12 cellular contexts compared by ENCODE assay signal in the genomic region with DNA sequence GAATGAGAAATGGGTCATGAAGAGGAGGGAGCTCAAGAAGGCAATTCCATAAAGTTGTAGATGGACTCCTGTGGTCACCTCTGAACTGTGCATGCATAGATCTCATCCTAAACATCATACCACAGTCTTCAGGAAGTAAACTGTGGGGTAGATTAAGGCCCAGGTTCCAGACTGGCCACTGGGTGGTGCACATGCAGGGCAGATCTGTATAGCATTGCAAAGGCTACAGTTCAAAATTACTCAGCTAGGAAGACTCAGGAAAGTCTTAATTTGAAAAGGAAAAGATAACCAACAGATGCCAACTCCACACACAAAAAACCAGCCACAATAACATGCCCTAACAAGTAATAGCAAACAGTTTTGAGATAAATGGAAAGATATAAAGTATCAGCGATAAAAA.
DNase-seq lines count a peak whose midpoint lies in the region; ATAC-seq and TF ChIP-seq lines count a peak whose summit lies in the region.
"Had no signal": no experiment of that assay in that cellular context is flagged by ENCODE, and none has a peak within 500 bp of the region (broad histone marks: within the 10 kb centered on the region; RNA-seq: fewer than 3 reads in every experiment).

No MANE protein-coding gene starts in this region.

- no peak overlapping the region for H2AFZ ChIP-seq in DND-41 (ENCODE audit: low read depth, low read length)

- DNase-seq in DND-41: no peak
- DNase-seq in HFF-Myc (ENCODE audit: extremely low read depth, low read depth): no peak
- peak; percentile 53 for DNase-seq in WERI-Rb-1
- peak; percentile 50 for DNase-seq in islet precursor cell
- DNase-seq in inferior parietal cortex (ENCODE audit: extremely low spot score): no peak
- DNase-seq in cortex of kidney (lab: John Stamatoyannopoulos, UW): no peak
- DNase-seq: activated CD8-positive, alpha-beta T cell treated with anti-CD3 and anti-CD28 coated beads for 36 hours; foreskin melanocyte had no signal

- H4K20me1 ChIP-seq in DND-41 (ENCODE audit: insufficient read depth, low read length): no peaks in the 10 kb centered on the region

- no peaks in the 10 kb centered on the region for H3K79me2 ChIP-seq in DND-41 (ENCODE audit: insufficient read depth, low read length)

- H3K4me1 ChIP-seq in DND-41 (ENCODE audit: insufficient read depth, low read length): no peaks in the 10 kb centered on the region
- H3K4me1 ChIP-seq: adrenal gland had no signal

- H3K9ac ChIP-seq in DND-41 (ENCODE audit: low read depth, low read length): no peak overlapping the region

- H3K9me3 ChIP-seq in DND-41 (ENCODE audit: insufficient read depth, low read length, severe bottlenecking): peaks cover 24% of the 10 kb centered on the region
- H3K9me3 ChIP-seq in WERI-Rb-1 (ENCODE audit: severe bottlenecking): no peaks in the 10 kb centered on the region

- no peak for ATAC-seq in DND-41 (ENCODE audit: insufficient read depth, low read depth)
- no peak for ATAC-seq in GM21526 (IDR thresholded peaks at IDR 0.05; ENCODE audit: low FRiP score, unreplicated experiment)
- ATAC-seq in GM18517 (IDR thresholded peaks at IDR 0.05; ENCODE audit: unreplicated experiment): no peak
- ATAC-seq: activated CD8-positive, alpha-beta T cell treated with anti-CD3 and anti-CD28 coated beads for 36 hours had no signal

- no peaks in the 10 kb centered on the region for H3K36me3 ChIP-seq in DND-41 (ENCODE audit: insufficient read depth, low read length)
- no peaks in the 10 kb centered on the region for H3K36me3 ChIP-seq in WERI-Rb-1
- H3K36me3 ChIP-seq: adrenal gland had no signal

- no peak overlapping the region for H3K4me2 ChIP-seq in DND-41 (ENCODE audit: insufficient read depth, low read length)

- H3K4me3 ChIP-seq in DND-41 (ENCODE audit: low read depth in 1 of 2, low read length in 2 of 2) (no peak overlapping the region), HFF-Myc (replicated peaks; ENCODE audit: low read depth, low read length) (no peak overlapping the region), WERI-Rb-1 (ENCODE audit: low read depth, low read length) (no peak overlapping the region)
- H3K4me3 ChIP-seq: adrenal gland, lung had no signal

- TF ChIP-seq CTCF in DND-41 (IDR thresholded peaks at IDR 0.05; ENCODE audit: borderline replicate concordance, extremely low read depth, low read length, poor library complexity, severe bottlenecking): peak; percentile 14
- TF ChIP-seq CTCF in HFF-Myc (IDR thresholded peaks at IDR 0.05; ENCODE audit: low read depth, low read length, missing control alignments): peak; percentile 47
- peak; percentile 78 for TF ChIP-seq CTCF in WERI-Rb-1 (IDR thresholded peaks at IDR 0.05; ENCODE audit: low read depth, low read length)

- H3K27me3 ChIP-seq in DND-41 (ENCODE audit: insufficient read depth, low read length, poor library complexity): no peaks in the 10 kb centered on the region
- no peaks in the 10 kb centered on the region for H3K27me3 ChIP-seq in WERI-Rb-1 (ENCODE audit: insufficient read depth, low read depth, severe bottlenecking)
- H3K27me3 ChIP-seq: adrenal gland had no signal

- no peak overlapping the region for H3K27ac ChIP-seq in DND-41 (ENCODE audit: low read length)
- H3K27ac ChIP-seq in WERI-Rb-1: no peak overlapping the region
- H3K27ac ChIP-seq: adrenal gland had no signal

Comparison
In these comparisons a context has a peak if more than half of its experiments do, and no peak if none do; other contexts are left out.
1. DNase-seq: peak in WERI-Rb-1 (single experiment) and islet precursor cell (single experiment); none in DND-41 (single experiment), HFF-Myc (single experiment), inferior parietal cortex (single experiment) and cortex of kidney (single experiment).
2. CTCF ChIP-seq: peak in every context shown above with its lines; median percentile 78 in WERI-Rb-1; 47 in HFF-Myc; 14 in DND-41.